In genomic region chr3:66482005-66482404, GRCh38 we compare ENCODE assay signal across 9 cellular contexts. TPM values are rescaled to one million over a fixed set of nuclear protein-coding genes. Genes with fewer than 3 reads are reported as not detected.
DNase-seq lines count a peak whose midpoint lies in the region; ATAC-seq and TF ChIP-seq lines count a peak whose summit lies in the region.
"Had no signal": no experiment of that assay in that cellular context is flagged by ENCODE, and none has a peak within 500 bp of the region (broad histone marks: within the 10 kb centered on the region; RNA-seq: fewer than 3 reads in every experiment).

No MANE protein-coding gene starts in this region.

- H3K9me2 ChIP-seq in Loucy (replicated peaks; ENCODE audit: low read depth, low read length): no peaks in the 10 kb centered on the region

- no peaks in the 10 kb centered on the region for H3K27me3 ChIP-seq in CD8-positive, alpha-beta memory T cell (ENCODE audit: insufficient read depth, low read length, poor library complexity, severe bottlenecking)
- H3K27me3 ChIP-seq in Loucy (ENCODE audit: insufficient read depth, low read length, poor library complexity, severe bottlenecking): no peaks in the 10 kb centered on the region
- no peaks in the 10 kb centered on the region for H3K27me3 ChIP-seq in endocrine pancreas (ENCODE audit: control insufficient read depth, insufficient read depth, low read length)
- H3K27me3 ChIP-seq in prostate gland (replicated peaks; ENCODE audit: insufficient read depth): no peaks in the 10 kb centered on the region

- H3K79me2 ChIP-seq in Loucy (ENCODE audit: insufficient read depth, low read length): peaks cover 99% of the 10 kb centered on the region

- ATAC-seq in HG02973 (IDR thresholded peaks at IDR 0.05; ENCODE audit: unreplicated experiment): no peak

- TF ChIP-seq CTCF in Loucy (conservative IDR thresholded peaks at IDR 0.05; ENCODE audit: low read length) (no peak), prostate gland (IDR thresholded peaks at IDR 0.05) (no peak)

- CTCF ChIA-PET in CD8-positive, alpha-beta memory T cell (lab: Charles Lee): interaction anchor here (0.9 to 1.3 kb wide), 4 partner anchors 8 to 54 kb away, joined by 3 to 4 read pairs (median 4); partner anchors contain the start of gene LRIG1

- intact Hi-C loops in prostate gland (cut with DNase I): no loop called here

- peak overlapping the region; percentile 2 to 93 (median 70) for H3K27ac Mint-ChIP-seq in CD8-positive, alpha-beta memory T cell
- peak overlapping the region in 2 of 6 donors; percentile 35 to 67 for H3K27ac Mint-ChIP-seq in immature natural killer cell

- no peak for DNase-seq in CD8-positive, alpha-beta memory T cell
- DNase-seq in prostate gland (ENCODE audit: low spot score): no peak
- DNase-seq in LoVo (ENCODE audit: low spot score): no peak
- DNase-seq in immature natural killer cell: no peak
- DNase-seq: KBM-7, NCI-H524 had no signal

- H4K20me1 ChIP-seq in Loucy (ENCODE audit: insufficient read depth, low read length, poor library complexity, severe bottlenecking): peaks cover 64% of the 10 kb centered on the region

- H3K36me3 ChIP-seq in CD8-positive, alpha-beta memory T cell (ENCODE audit: insufficient read depth, low read length): no peaks in the 10 kb centered on the region
- H3K36me3 ChIP-seq in Loucy (ENCODE audit: insufficient read depth, low read length) (peaks cover 5% of the 10 kb centered on the region; the same call in 1 of the 2 replicates), endocrine pancreas (ENCODE audit: control insufficient read depth, insufficient read depth, low read length) (no peaks in the 10 kb centered on the region), prostate gland (no peaks in the 10 kb centered on the region)

- no peak overlapping the region for H2AFZ ChIP-seq in Loucy (ENCODE audit: low read length)

- peak overlapping the region; percentile 47 to 86 (median 78) for H3K4me3 Mint-ChIP-seq in CD8-positive, alpha-beta memory T cell
- peak overlapping the region in 2 of 5 donors; percentile 71 to 81 for H3K4me3 Mint-ChIP-seq in immature natural killer cell

- H3K9me3 ChIP-seq in CD8-positive, alpha-beta memory T cell (ENCODE audit: low read length): no peaks in the 10 kb centered on the region
- 0 out of 2 replicates have a peak, but pooled peaks cover 2% of the 10 kb centered on the region for H3K9me3 ChIP-seq in Loucy (ENCODE audit: insufficient read depth, low read depth, low read length)
- H3K9me3 ChIP-seq in endocrine pancreas (ENCODE audit: control insufficient read depth, low read length): no peaks in the 10 kb centered on the region
- H3K9me3 ChIP-seq in prostate gland: no peaks in the 10 kb centered on the region

- TF ChIP-seq POLR2A in prostate gland (IDR thresholded peaks at IDR 0.05): no peak

- peak overlapping the region; percentile 15 for H3K4me3 ChIP-seq in CD8-positive, alpha-beta memory T cell (ENCODE audit: low read length)
- H3K4me3 ChIP-seq in Loucy (ENCODE audit: low read length, poor library complexity, severe bottlenecking) (peak overlapping the region; percentile 63), endocrine pancreas (ENCODE audit: control insufficient read depth, insufficient read depth, low read length) (peak overlapping the region; percentile 44), prostate gland (no peak overlapping the region)

- peaks cover 0 to 1% (median 0%) of the 10 kb centered on the region in 5 donors for H3K9me3 Mint-ChIP-seq in CD8-positive, alpha-beta memory T cell
- H3K9me3 Mint-ChIP-seq in immature natural killer cell: no peaks in the 10 kb centered on the region

- 70% methylated on average over 6 of the region's 6 CpGs for WGBS in prostate gland

- H3K9ac ChIP-seq in Loucy (ENCODE audit: low read depth, low read length, poor library complexity, severe bottlenecking) (peak overlapping the region; percentile 45), endocrine pancreas (ENCODE audit: control insufficient read depth, insufficient read depth, low read length) (no peak overlapping the region)

- POLR2A ChIA-PET in CD8-positive, alpha-beta memory T cell (lab: Charles Lee): no interaction called here

- peaks cover 63% of the 10 kb centered on the region for H3K4me1 ChIP-seq in CD8-positive, alpha-beta memory T cell (ENCODE audit: insufficient read depth, low read length)
- H3K4me1 ChIP-seq in Loucy (ENCODE audit: insufficient read depth, low read length, poor library complexity, severe bottlenecking): peaks cover 91% of the 10 kb centered on the region
- H3K4me1 ChIP-seq in endocrine pancreas (ENCODE audit: control insufficient read depth, insufficient read depth, low read length): peaks cover 8% of the 10 kb centered on the region
- peaks cover 37% of the 10 kb centered on the region for H3K4me1 ChIP-seq in prostate gland (replicated peaks)

- H3K36me3 Mint-ChIP-seq in CD8-positive, alpha-beta memory T cell: peaks cover 0 to 6% (median 0%) of the 10 kb centered on the region in 3 donors
- H3K36me3 Mint-ChIP-seq in immature natural killer cell: peaks cover 0 to 5% (median 0%) of the 10 kb centered on the region in 3 donors

- H3F3A ChIP-seq in Loucy (ENCODE audit: low read depth): no peaks in the 10 kb centered on the region

- peak overlapping the region; percentile 75 for H3K4me2 ChIP-seq in Loucy (ENCODE audit: low read depth, low read length, poor library complexity, severe bottlenecking)

- peaks cover 37 to 97% (median 81%) of the 10 kb centered on the region in 3 donors for H3K4me1 Mint-ChIP-seq in CD8-positive, alpha-beta memory T cell
- peaks cover 59 to 70% of the 10 kb centered on the region in 2 donors for H3K4me1 Mint-ChIP-seq in immature natural killer cell

- H3K27ac ChIP-seq in CD8-positive, alpha-beta memory T cell (ENCODE audit: low read depth, low read length): no peak overlapping the region
- H3K27ac ChIP-seq in prostate gland: peak overlapping the region; percentile 72 to 97

- no peaks in the 10 kb centered on the region for H3K27me3 Mint-ChIP-seq in CD8-positive, alpha-beta memory T cell
- peaks cover 6 to 16% (median 6%) of the 10 kb centered on the region in 3 donors for H3K27me3 Mint-ChIP-seq in immature natural killer cell (ENCODE audit: low read depth in 3 of 3)

RNA-seq across cellular contexts. Expression of gene LRIG1, which starts 18.8 kb away (rescaled TPM):
- total RNA-seq in CD8-positive, alpha-beta memory T cell: 10 to 100 TPM; 37.9 to 38.2 TPM
- polyA plus RNA-seq in CD8-positive, alpha-beta memory T cell: 47.9 TPM
- total RNA-seq in prostate gland: 100 to 1,000 TPM; 119 to 186 TPM
- 1 to 10 TPM; 4.4 to 9.7 (median 4.7) TPM for polyA plus RNA-seq in immature natural killer cell

Comparison
In these comparisons a context has a peak if more than half of its experiments do, and no peak if none do; other contexts are left out.
1. H3K4me3 ChIP-seq: peak in CD8-positive, alpha-beta memory T cell (single experiment), Loucy (single experiment) and endocrine pancreas (single experiment); none in prostate gland (0 of 2).